ENCODE assay signal across 11 cellular contexts in genomic region chr10:69101451-69102095, GRCh38. TPM values are rescaled to one million over a fixed set of nuclear protein-coding genes. Genes with fewer than 3 reads are reported as not detected.
DNase-seq lines count a peak whose midpoint lies in the region; ATAC-seq lines count a peak whose summit lies in the region.
"Had no signal": no experiment of that assay in that cellular context is flagged by ENCODE, and none has a peak within 500 bp of the region (broad histone marks: within the 10 kb centered on the region; RNA-seq: fewer than 3 reads in every experiment).

No MANE protein-coding gene starts in this region.

- POLR2A ChIA-PET in activated CD4-positive, alpha-beta memory T cell treated with anti-CD3 and anti-CD28 coated beads, Interleukin-2, amount 10 ng/mL, durations not matched to agents 7 days and 5 days (lab: Charles Lee): interaction anchor here (0.6 to 2.9 kb wide), 11 partner anchors 10 to 145 kb away, joined by 3 to 12 read pairs (median 4); partner anchors contain the start of genes DDX21 and SRGN

- peaks cover 5 to 67% (median 43%) of the 10 kb centered on the region in 10 experiments; a peak in 18 of 20 replicates for H3K4me1 ChIP-seq in BLaER1 treated with 17β-estradiol and CSF1 and Interleukin-3, amounts not matched to agents 10 nM and 100 nM
- H3K4me1 ChIP-seq: psoas muscle had no signal

- ATAC-seq in HG03432 (IDR thresholded peaks at IDR 0.05; ENCODE audit: unreplicated experiment) (no peak), HG03045 (IDR thresholded peaks at IDR 0.05; ENCODE audit: unreplicated experiment) (no peak)
- ATAC-seq: psoas muscle had no signal

- peaks cover 0 to 100% (median 96%) of the 10 kb centered on the region in 11 experiments; a peak in 19 of 22 replicates for H4K20me1 ChIP-seq in BLaER1 treated with 17β-estradiol and CSF1 and Interleukin-3, amounts not matched to agents 10 nM and 100 nM

- H3K27me3 ChIP-seq in BLaER1 treated with 17β-estradiol and CSF1 and Interleukin-3, amounts not matched to agents 10 nM and 100 nM: no peaks in the 10 kb centered on the region

- peak overlapping the region in 6 of 11 experiments; percentile 5 to 53 (median 38); a peak in 9 of 22 replicates for H3K27ac ChIP-seq in BLaER1 treated with 17β-estradiol and CSF1 and Interleukin-3, amounts not matched to agents 10 nM and 100 nM
- H3K27ac ChIP-seq in caudate nucleus (ENCODE audit: low read depth, low read length): no peak overlapping the region
- H3K27ac ChIP-seq: psoas muscle had no signal

- H3K27ac Mint-ChIP-seq in activated CD4-positive, alpha-beta memory T cell treated with anti-CD3 and anti-CD28 coated beads, Interleukin-2, amount 10 ng/mL, durations not matched to agents 7 days and 5 days: peak overlapping the region; percentile 75
- H3K27ac Mint-ChIP-seq: H9 had no signal

- 0 out of 22 replicates have a peak, but pooled peaks cover 0 to 6% (median 0%) of the 10 kb centered on the region in 11 experiments for H3K9me3 ChIP-seq in BLaER1 treated with 17β-estradiol and CSF1 and Interleukin-3, amounts not matched to agents 10 nM and 100 nM (replicated peaks in 1 of 11)
- H3K9me3 ChIP-seq: psoas muscle had no signal

- H3K4me2 ChIP-seq in BLaER1 treated with 17β-estradiol and CSF1 and Interleukin-3, amounts not matched to agents 10 nM and 100 nM: peak overlapping the region in 8 of 11 experiments; percentile 23 to 89 (median 63); a peak in 16 of 22 replicates

- H3K27me3 Mint-ChIP-seq in activated CD4-positive, alpha-beta memory T cell treated with anti-CD3 and anti-CD28 coated beads, Interleukin-2, amount 10 ng/mL, durations not matched to agents 7 days and 5 days: no peaks in the 10 kb centered on the region

- H3K4me3 ChIP-seq in BLaER1 treated with 17β-estradiol and CSF1 and Interleukin-3, amounts not matched to agents 10 nM and 100 nM: peak overlapping the region in 3 of 10 experiments; percentile 9 to 22 (median 10); a peak in 2 of 20 replicates
- H3K4me3 ChIP-seq: psoas muscle had no signal

- H3K4me1 Mint-ChIP-seq in activated CD4-positive, alpha-beta memory T cell treated with anti-CD3 and anti-CD28 coated beads, Interleukin-2, amount 10 ng/mL, durations not matched to agents 7 days and 5 days: peaks cover 38% of the 10 kb centered on the region

- H3K36me3 ChIP-seq in BLaER1 treated with 17β-estradiol and CSF1 and Interleukin-3, amounts not matched to agents 10 nM and 100 nM: peaks cover 0 to 97% (median 93%) of the 10 kb centered on the region in 11 experiments; a peak in 21 of 22 replicates

- H3K9me3 Mint-ChIP-seq in activated CD4-positive, alpha-beta memory T cell treated with anti-CD3 and anti-CD28 coated beads, Interleukin-2, amount 10 ng/mL, durations not matched to agents 7 days and 5 days: no peaks in the 10 kb centered on the region
- H3K9me3 Mint-ChIP-seq: H9 had no signal

- peak overlapping the region in 3 of 11 experiments; percentile 6 to 30 (median 25); a peak in 3 of 22 replicates for H3K9ac ChIP-seq in BLaER1 treated with 17β-estradiol and CSF1 and Interleukin-3, amounts not matched to agents 10 nM and 100 nM

- peaks cover 65% of the 10 kb centered on the region for H3K36me3 Mint-ChIP-seq in activated CD4-positive, alpha-beta memory T cell treated with anti-CD3 and anti-CD28 coated beads, Interleukin-2, amount 10 ng/mL, durations not matched to agents 7 days and 5 days (ENCODE audit: low read depth)

- DNase-seq in HCEC 1CT: peak; percentile 17
- peak; percentile 65 for DNase-seq in activated CD4-positive, alpha-beta memory T cell treated with anti-CD3 and anti-CD28 coated beads, Interleukin-2, amount 10 ng/mL, durations not matched to agents 7 days and 5 days
- DNase-seq in iris pigment epithelial cell (ENCODE audit: low read depth): peak; percentile 81
- no peak for DNase-seq in caudate nucleus (lab: John Stamatoyannopoulos, UW)
- no peak for DNase-seq in NCI-H1092 treated with DMSO at 0.1 percent for 48 hours (lab: John Stamatoyannopoulos, UW)
- DNase-seq: H9, psoas muscle had no signal

- H3K4me3 Mint-ChIP-seq in activated CD4-positive, alpha-beta memory T cell treated with anti-CD3 and anti-CD28 coated beads, Interleukin-2, amount 10 ng/mL, durations not matched to agents 7 days and 5 days: peak overlapping the region; percentile 5
- H3K4me3 Mint-ChIP-seq: H9 had no signal

- CTCF ChIA-PET in activated CD4-positive, alpha-beta memory T cell treated with anti-CD3 and anti-CD28 coated beads, Interleukin-2, amount 10 ng/mL, durations not matched to agents 7 days and 5 days (lab: Charles Lee): interaction anchor here (1.1 to 2.3 kb wide), 8 partner anchors 8 to 291 kb away, joined by 3 to 8 read pairs (median 5); partner anchors contain the start of gene KIFBP

RNA-seq across cellular contexts. Expression of gene SRGN, which starts 13.7 kb away (rescaled TPM):
- 100 to 1,000 TPM; 468 to 474 TPM for total RNA-seq in activated CD4-positive, alpha-beta memory T cell treated with anti-CD3 and anti-CD28 coated beads, Interleukin-2, amount 10 ng/mL, durations not matched to agents 7 days and 5 days
- total RNA-seq: H9, HT-29 had no signal

RNA-seq across cellular contexts. Expression of gene VPS26A, which starts 22.4 kb away (rescaled TPM):
- total RNA-seq in activated CD4-positive, alpha-beta memory T cell treated with anti-CD3 and anti-CD28 coated beads, Interleukin-2, amount 10 ng/mL, durations not matched to agents 7 days and 5 days: 10 to 100 TPM; 57.1 to 63.4 TPM

Comparison
In these comparisons a context has a peak if more than half of its experiments do, and no peak if none do; other contexts are left out.
1. DNase-seq: peak in HCEC 1CT (single experiment), activated CD4-positive, alpha-beta memory T cell treated with anti-CD3 and anti-CD28 coated beads, Interleukin-2, amount 10 ng/mL, durations not matched to agents 7 days and 5 days (single experiment) and iris pigment epithelial cell (single experiment); none in caudate nucleus (0 of 61) and NCI-H1092 treated with DMSO at 0.1 percent for 48 hours (single experiment).